ENCODE assay signal across 20 cellular contexts in the genomic region with DNA sequence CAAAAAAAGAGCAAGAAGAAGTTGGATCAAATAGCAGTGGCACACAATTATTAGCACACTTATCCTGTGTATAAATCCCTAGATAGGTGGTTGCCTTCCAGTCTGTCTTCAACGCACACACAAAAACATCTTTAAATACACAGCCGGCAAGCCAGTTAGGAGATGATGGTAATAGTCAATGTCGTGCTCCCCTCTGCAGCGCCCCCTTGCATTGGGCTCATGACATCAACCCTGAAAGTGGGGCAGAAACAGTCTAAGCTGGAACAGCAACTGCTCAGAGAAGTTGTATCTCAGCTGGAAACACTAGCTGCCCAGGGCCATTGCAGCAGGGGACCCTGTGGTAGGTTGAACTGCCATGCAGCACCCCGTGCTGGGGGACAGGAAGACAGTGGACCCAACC.
A peak's percentile ranks its signal among the peaks of the same experiment; 100 is the strongest.
DNase-seq lines count a peak whose midpoint lies in the region; ATAC-seq and TF ChIP-seq lines count a peak whose summit lies in the region.
"Had no signal": no experiment of that assay in that cellular context is flagged by ENCODE, and none has a peak within 500 bp of the region (broad histone marks: within the 10 kb centered on the region; RNA-seq: fewer than 3 reads in every experiment).

No MANE protein-coding gene starts in this region.

- DNase-seq in DND-41 (no peak), HCT116 (ENCODE audit: low read depth, low spot score) (no peak), WTC11 (ENCODE audit: low spot score) (peak; percentile 46), mesendoderm (peak; percentile 8), NCI-H446 (lab: John Stamatoyannopoulos, UW) (no peak), germinal center (ENCODE audit: low spot score) (no peak), adrenal gland (no peak), D341Med (ENCODE audit: low spot score) (no peak)
- DNase-seq: Calu3; CD8-positive, alpha-beta memory T cell; GM23248; KBM-7; NCI-H2081; NCI-H2171 treated with DMSO at 0.1 percent for 48 hours; NCI-H446 treated with DMSO at 0.1 percent for 48 hours; NCI-H526 treated with DMSO at 0.1 percent for 48 hours; PC-3; Right ventricle myocardium superior had no signal

- no peaks in the 10 kb centered on the region for H3K9me2 ChIP-seq in HCT116 (ENCODE audit: insufficient read depth)

- H2AK5ac ChIP-seq in mesendoderm (ENCODE audit: low read length): no peak overlapping the region

- TF ChIP-seq POLR2A in HCT116 (IDR thresholded peaks at IDR 0.05; ENCODE audit: borderline replicate concordance, extremely low read depth, insufficient read depth, insufficient read length) (no peak), adrenal gland (IDR thresholded peaks at IDR 0.05) (no peak)

- no peak for TF ChIP-seq RAD21 in HCT116 (IDR thresholded peaks at IDR 0.05; ENCODE audit: low read depth)

- H4K20me1 ChIP-seq in DND-41 (ENCODE audit: insufficient read depth, low read length) (no peaks in the 10 kb centered on the region), HCT116 (ENCODE audit: insufficient read depth) (no peaks in the 10 kb centered on the region; the same call in 1 of the 2 replicates)

- H2AFZ ChIP-seq in DND-41 (ENCODE audit: low read depth, low read length) (no peak overlapping the region), HCT116 (ENCODE audit: low read depth, low read length, poor library complexity, severe bottlenecking) (no peak overlapping the region)
- H2AFZ ChIP-seq: GM23248 had no signal

- no peak overlapping the region for H3K27ac Mint-ChIP-seq in WTC11
- H3K27ac Mint-ChIP-seq: CD8-positive, alpha-beta memory T cell; T-helper 1 cell treated with Interleukin-12 subunit alpha and Interleukin-12 subunit beta and Interleukin-4 antibody, amounts not matched to agents 30 μg/mL and 1 μg/mL, for 36 hours had no signal

- H3K4me1 Mint-ChIP-seq in WTC11: no peaks in the 10 kb centered on the region
- H3K4me1 Mint-ChIP-seq: CD8-positive, alpha-beta memory T cell had no signal

- H4K8ac ChIP-seq in mesendoderm (ENCODE audit: low read depth, low read length): no peak overlapping the region

- H3K27me3 ChIP-seq in DND-41 (ENCODE audit: insufficient read depth, low read length, poor library complexity) (peaks cover 17% of the 10 kb centered on the region), HCT116 (ENCODE audit: insufficient read depth, low read length) (peaks cover 53% of the 10 kb centered on the region), mesendoderm (ENCODE audit: insufficient read depth, low read length, poor library complexity) (no peaks in the 10 kb centered on the region), adrenal gland (no peaks in the 10 kb centered on the region)

- H2BK120ac ChIP-seq in mesendoderm (ENCODE audit: low read depth, low read length): no peak overlapping the region

- no peak overlapping the region for H3K23ac ChIP-seq in mesendoderm (ENCODE audit: low read length)

- TF ChIP-seq CTCF in DND-41 (IDR thresholded peaks at IDR 0.05; ENCODE audit: borderline replicate concordance, extremely low read depth, low read length, poor library complexity, severe bottlenecking) (peak; percentile 16), HCT116 (IDR thresholded peaks at IDR 0.05 in 2 of 3, conservative IDR thresholded peaks at IDR 0.05 in 1 of 3; ENCODE audit: borderline replicate concordance in 1 of 3, insufficient read depth in 1 of 3, low read depth in 2 of 3, low read length in 2 of 3) (peak in 2 of 3 experiments; percentile 27 to 32; a peak in 3 of 6 replicates), WTC11 (IDR thresholded peaks at IDR 0.05) (peak; percentile 31; the same call in 1 of the 2 replicates), adrenal gland (IDR thresholded peaks at IDR 0.05) (no peak)

- ATAC-seq in DND-41 (ENCODE audit: insufficient read depth, low read depth): no peak
- ATAC-seq in HCT116: no peak
- ATAC-seq in WTC11: peak; percentile 60; the same call in 1 of the 2 replicates
- ATAC-seq: PC-3 had no signal

- H3K4me1 ChIP-seq in DND-41 (ENCODE audit: insufficient read depth, low read length) (no peaks in the 10 kb centered on the region), HCT116 (ENCODE audit: control insufficient read depth in 1 of 2, insufficient read depth in 2 of 2, low read length in 2 of 2) (no peaks in the 10 kb centered on the region), mesendoderm (ENCODE audit: control insufficient read depth, low read depth, low read length) (no peaks in the 10 kb centered on the region), adrenal gland (replicated peaks in 1 of 2) (no peaks in the 10 kb centered on the region)

- no peak overlapping the region for H3K4me3 ChIP-seq in DND-41 (ENCODE audit: low read depth in 1 of 2, low read length in 2 of 2)
- H3K4me3 ChIP-seq in HCT116 (replicated peaks in 1 of 2; ENCODE audit: low read depth in 1 of 2, low read length in 2 of 2): no peak overlapping the region
- H3K4me3 ChIP-seq in mesendoderm (ENCODE audit: low read length): no peak overlapping the region
- H3K4me3 ChIP-seq in adrenal gland: no peak overlapping the region
- H3K4me3 ChIP-seq: GM23248 had no signal

- H3K36me3 ChIP-seq in DND-41 (ENCODE audit: insufficient read depth, low read length) (no peaks in the 10 kb centered on the region), HCT116 (ENCODE audit: control insufficient read depth in 1 of 2, insufficient read depth in 2 of 2, low read length in 2 of 2) (no peaks in the 10 kb centered on the region), mesendoderm (ENCODE audit: control insufficient read depth, insufficient read depth, low read length) (no peaks in the 10 kb centered on the region), adrenal gland (replicated peaks in 1 of 2) (no peaks in the 10 kb centered on the region)

- H3K4me2 ChIP-seq in DND-41 (ENCODE audit: insufficient read depth, low read length) (no peak overlapping the region), HCT116 (ENCODE audit: low read length) (no peak overlapping the region), mesendoderm (ENCODE audit: low read length) (no peak overlapping the region)

- H2BK5ac ChIP-seq in mesendoderm (ENCODE audit: low read length): no peak overlapping the region

- RAD21 ChIA-PET in HCT116 (lab: Charles Lee; ENCODE audit: low non-redundant PET in 1 of 2, low total read pairs in 2 of 2, uncharacterized antibody in 2 of 2, unreplicated experiment in 2 of 2): no interaction called here

- H3K79me2 ChIP-seq in DND-41 (ENCODE audit: insufficient read depth, low read length): no peaks in the 10 kb centered on the region
- no peaks in the 10 kb centered on the region for H3K79me2 ChIP-seq in HCT116 (ENCODE audit: insufficient read depth, low read length)
- no peaks in the 10 kb centered on the region for H3K79me2 ChIP-seq in mesendoderm (ENCODE audit: control insufficient read depth, insufficient read depth, low read length)

- no peak overlapping the region for H3K56ac ChIP-seq in mesendoderm (ENCODE audit: low read length)

- H3K9me3 ChIP-seq in DND-41 (ENCODE audit: insufficient read depth, low read length, severe bottlenecking) (no peaks in the 10 kb centered on the region), HCT116 (ENCODE audit: control insufficient read depth in 1 of 2, insufficient read depth in 1 of 2, low read depth in 1 of 2, low read length in 2 of 2) (no peaks in the 10 kb centered on the region), adrenal gland (replicated peaks in 1 of 3) (no peaks in the 10 kb centered on the region)

- H3K36me3 Mint-ChIP-seq in WTC11: no peaks in the 10 kb centered on the region
- H3K36me3 Mint-ChIP-seq: CD8-positive, alpha-beta memory T cell had no signal

- CTCF ChIA-PET in HCT116 (lab: Charles Lee) (no interaction called here), WTC11 (lab: Charles Lee) (interaction anchor here (0.6 to 1.3 kb wide), 9 partner anchors 11 to 370 kb away, joined by 3 to 6 read pairs (median 4); no protein-coding TSS in a partner anchor)

- POLR2A ChIA-PET in HCT116 (lab: Charles Lee) (no interaction called here), WTC11 (lab: Charles Lee) (no interaction called here)

- H3K4me3 Mint-ChIP-seq in WTC11: no peak overlapping the region
- H3K4me3 Mint-ChIP-seq: CD8-positive, alpha-beta memory T cell; T-helper 1 cell treated with Interleukin-12 subunit alpha and Interleukin-12 subunit beta and Interleukin-4 antibody, amounts not matched to agents 30 μg/mL and 1 μg/mL, for 36 hours had no signal

- WGBS in mesendoderm (ENCODE audit: extremely low coverage, insufficient coverage, low lambda C conversion rate): no CpG with 5 or more reads among the region's 5 CpGs
- WGBS in adrenal gland, 4 donors: 71 to 84% (median 75%) methylated on average over 4 to 5 of the region's 5 CpGs

- H3K18ac ChIP-seq in mesendoderm (ENCODE audit: low read length): no peak overlapping the region

- intact Hi-C loops in HCT116 (cut with micrococcal nuclease): no loop called here
- intact Hi-C loops in adrenal gland (cut with DNase I): no loop called here

- BruUV-seq in HCT116 (replicated peaks; lab: Mats Ljungman, UMichigan): no TSS peak

- H3K9ac ChIP-seq in DND-41 (ENCODE audit: low read depth, low read length) (no peak overlapping the region), HCT116 (ENCODE audit: low read length) (no peak overlapping the region), mesendoderm (ENCODE audit: low read length) (no peak overlapping the region)
- H3K9ac ChIP-seq: GM23248 had no signal

- H4K5ac ChIP-seq in mesendoderm (ENCODE audit: low read length): no peak overlapping the region

- H3K9me3 Mint-ChIP-seq in WTC11: peaks cover 4% of the 10 kb centered on the region; the same call in 1 of the 2 replicates
- H3K9me3 Mint-ChIP-seq: CD8-positive, alpha-beta memory T cell; T-helper 1 cell treated with Interleukin-12 subunit alpha and Interleukin-12 subunit beta and Interleukin-4 antibody, amounts not matched to agents 30 μg/mL and 1 μg/mL, for 36 hours had no signal

- no peaks in the 10 kb centered on the region for H3K27me3 Mint-ChIP-seq in WTC11 (ENCODE audit: low read depth)

- H3K4ac ChIP-seq in mesendoderm (ENCODE audit: low read depth, low read length): no peak overlapping the region

- no peaks in the 10 kb centered on the region for H3K79me1 ChIP-seq in mesendoderm (ENCODE audit: low read length)

- H2BK15ac ChIP-seq in mesendoderm (replicated peaks; ENCODE audit: low read depth): no peak overlapping the region

- H3K27ac ChIP-seq in DND-41 (ENCODE audit: low read length) (no peak overlapping the region), HCT116 (ENCODE audit: low read depth, low read length) (no peak overlapping the region), mesendoderm (ENCODE audit: low read depth, low read length) (no peak overlapping the region), adrenal gland (no peak overlapping the region)
- H3K27ac ChIP-seq: C4-2B, GM23248 had no signal

TF ChIP-seq in HCT116, 20 proteins besides CTCF, POLR2A, EP300 and RAD21 (continues in another document):
- no peak for TF ChIP-seq ELF1 (IDR thresholded peaks at IDR 0.05; ENCODE audit: borderline replicate concordance, low read depth)

TF ChIP-seq in WTC11, 78 proteins besides CTCF, POLR2A, EP300 and RAD21 (continues in another document):
- TF ChIP-seq FOXK1 (CRISPR knock-in tag; IDR thresholded peaks at IDR 0.05): no peak

Comparison
In these comparisons a context has a peak if more than half of its experiments do, and no peak if none do; other contexts are left out.
1. DNase-seq: peak in WTC11 (single experiment) and mesendoderm (single experiment); none in DND-41 (single experiment), HCT116 (single experiment), NCI-H446 (0 of 2), germinal center (single experiment), adrenal gland (0 of 7) and D341Med (single experiment).
2. CTCF ChIP-seq: peak in DND-41 (single experiment), HCT116 (2 of 3) and WTC11 (single experiment); none in adrenal gland (0 of 6).